Comparison of ENCODE assay signal across 5 cellular contexts in genomic region chr12:55484284-55484683, GRCh38. TPM values are rescaled to one million over a fixed set of nuclear protein-coding genes. Genes with fewer than 3 reads are reported as not detected.
"Had no signal": no experiment of that assay in that cellular context is flagged by ENCODE, and none has a peak within 500 bp of the region (broad histone marks: within the 10 kb centered on the region; RNA-seq: fewer than 3 reads in every experiment).

No MANE protein-coding gene starts in this region.

RNA-seq across cellular contexts. Expression of gene OR6C68, which starts 7.9 kb away (rescaled TPM):
- total RNA-seq: GM23248, H1, HFFc6, HT1080 had no signal
- polyA plus RNA-seq: GM23248, H1, IgD-negative memory B cell had no signal

RNA-seq across cellular contexts. Expression of gene OR6C70, which starts 14.3 kb away (rescaled TPM):
- total RNA-seq: GM23248, H1, HFFc6, HT1080 had no signal
- polyA plus RNA-seq: GM23248, H1, IgD-negative memory B cell had no signal

RNA-seq across cellular contexts. Expression of gene OR6C2, which starts 40.4 kb away (rescaled TPM):
- total RNA-seq: GM23248, H1, HFFc6, HT1080 had no signal
- polyA plus RNA-seq: GM23248, H1, IgD-negative memory B cell had no signal

RNA-seq across cellular contexts. Expression of gene OR6C76, which starts 58.2 kb away (rescaled TPM):
- total RNA-seq: GM23248, H1, HFFc6, HT1080 had no signal
- polyA plus RNA-seq: GM23248, H1, IgD-negative memory B cell had no signal
